Comparison of ENCODE assay signal across 10 cellular contexts in the genomic region with DNA sequence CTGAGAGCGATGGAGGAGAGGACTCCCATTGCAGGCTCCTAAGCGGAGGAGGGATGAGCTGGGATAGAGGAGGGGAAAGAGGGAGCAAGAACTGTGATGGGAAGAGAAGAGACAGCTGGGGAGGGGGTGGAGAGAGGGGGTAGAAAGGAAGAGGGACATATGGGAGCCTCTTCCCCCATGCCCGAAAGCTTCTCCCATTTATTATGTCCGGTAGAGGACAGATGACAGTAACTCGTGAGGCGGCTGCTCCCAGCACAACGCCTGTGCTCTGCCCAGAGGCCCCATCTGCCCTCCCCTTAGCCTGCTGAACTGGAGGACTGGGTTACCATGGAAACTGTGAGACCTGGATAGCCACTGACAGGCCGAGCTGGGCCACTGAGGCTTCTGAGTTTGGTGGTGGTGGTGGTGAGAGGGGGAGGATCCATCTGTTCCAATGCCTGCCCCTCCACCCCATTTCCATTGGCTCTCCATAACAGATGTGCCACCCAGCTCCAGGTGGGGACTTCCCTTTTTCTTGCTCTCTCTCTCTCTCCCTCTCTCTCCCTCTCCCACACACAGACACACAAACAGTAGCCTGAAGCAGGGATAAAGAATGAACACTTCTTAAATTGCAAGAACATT. TPM values are rescaled to one million over a fixed set of nuclear protein-coding genes. Genes with fewer than 3 reads are reported as not detected.
DNase-seq lines count a peak whose midpoint lies in the region; ATAC-seq, FAIRE-seq and TF ChIP-seq lines count a peak whose summit lies in the region.
"Had no signal": no experiment of that assay in that cellular context is flagged by ENCODE, and none has a peak within 500 bp of the region (broad histone marks: within the 10 kb centered on the region; RNA-seq: fewer than 3 reads in every experiment).

No MANE protein-coding gene starts in this region.

- H3K27ac ChIP-seq in mesendoderm (ENCODE audit: low read depth, low read length) (no peak overlapping the region), small intestine (ENCODE audit: low read depth in 1 of 2, low read length in 1 of 2) (no peak overlapping the region), PC-9 (no peak overlapping the region)

- H4K8ac ChIP-seq in mesendoderm (ENCODE audit: low read depth, low read length), result no peak overlapping the region

- no peak overlapping the region for H3K18ac ChIP-seq in mesendoderm (ENCODE audit: low read length)

- no peak overlapping the region for H2BK15ac ChIP-seq in mesendoderm (replicated peaks; ENCODE audit: low read depth)

- intact Hi-C loops in PC-9 (cut with micrococcal nuclease; ENCODE audit: unreplicated experiment), result no loop called here

- no peaks in the 10 kb centered on the region for H3K9me2 ChIP-seq in PC-9 (ENCODE audit: insufficient read depth)

- H3K4me3 Mint-ChIP-seq in WTC11, result peak overlapping the region; percentile 74
- H3K4me3 Mint-ChIP-seq in progenitor cell of endocrine pancreas (ENCODE audit: low read depth), result no peak overlapping the region

- no peaks in the 10 kb centered on the region for H3F3A ChIP-seq in PC-9 (ENCODE audit: insufficient read depth, low read depth)

- H4K5ac ChIP-seq in mesendoderm (ENCODE audit: low read length), result no peak overlapping the region

- H3K4me2 ChIP-seq in mesendoderm (ENCODE audit: low read length) (no peak overlapping the region), PC-9 (no peak overlapping the region)

- H3K36me3 ChIP-seq in mesendoderm (ENCODE audit: control insufficient read depth, insufficient read depth, low read length), result no peaks in the 10 kb centered on the region
- H3K36me3 ChIP-seq in small intestine (ENCODE audit: control insufficient read depth in 2 of 2, insufficient read depth in 2 of 2, low read length in 2 of 2), result no peaks in the 10 kb centered on the region
- no peaks in the 10 kb centered on the region for H3K36me3 ChIP-seq in PC-9 (ENCODE audit: low read depth)

- WGBS in mesendoderm (ENCODE audit: extremely low coverage, insufficient coverage, low lambda C conversion rate), result no CpG with 5 or more reads among the region's 8 CpGs
- 91 to 93% (median 91%) methylated on average over 8 of the region's 8 CpGs for WGBS in small intestine, 3 donors

- H3K9me3 Mint-ChIP-seq in WTC11 (no peaks in the 10 kb centered on the region), progenitor cell of endocrine pancreas (ENCODE audit: low read depth) (no peaks in the 10 kb centered on the region)
- H3K9me3 Mint-ChIP-seq: effector memory CD8-positive, alpha-beta T cell had no signal

- H3K79me2 ChIP-seq in mesendoderm (ENCODE audit: control insufficient read depth, insufficient read depth, low read length) (no peaks in the 10 kb centered on the region), PC-9 (ENCODE audit: low read depth) (no peaks in the 10 kb centered on the region)

- H3K79me1 ChIP-seq in mesendoderm (ENCODE audit: low read length), result no peaks in the 10 kb centered on the region

- no peak overlapping the region for H2AFZ ChIP-seq in PC-9

- TF ChIP-seq CTCF in WTC11 (IDR thresholded peaks at IDR 0.05) (no peak), PC-9 (conservative IDR thresholded peaks at IDR 0.05) (no peak), progenitor cell of endocrine pancreas (IDR thresholded peaks at IDR 0.05; ENCODE audit: unreplicated experiment) (no peak)

- no peaks in the 10 kb centered on the region for H3K9me3 ChIP-seq in small intestine (ENCODE audit: control insufficient read depth, low read depth)
- no peaks in the 10 kb centered on the region for H3K9me3 ChIP-seq in PC-9 (ENCODE audit: insufficient read depth, low read depth)

- H3K27me3 ChIP-seq in mesendoderm (ENCODE audit: insufficient read depth, low read length, poor library complexity), result no peaks in the 10 kb centered on the region
- H3K27me3 ChIP-seq in small intestine (ENCODE audit: control insufficient read depth in 2 of 2, insufficient read depth in 2 of 2, low read length in 2 of 2), result no peaks in the 10 kb centered on the region
- H3K27me3 ChIP-seq in PC-9 (ENCODE audit: insufficient read depth, low read depth), result no peaks in the 10 kb centered on the region

- FAIRE-seq in small intestine (lab: Jason Lieb, UNC), result no peak

- no peak overlapping the region for H3K23ac ChIP-seq in mesendoderm (ENCODE audit: low read length)

- peak; percentile 97 for DNase-seq in DMS 273 treated with DMSO at 0.1 percent for 48 hours (lab: John Stamatoyannopoulos, UW)
- peak; percentile 16 for DNase-seq in MV-4-11 (lab: John Stamatoyannopoulos, UW)
- DNase-seq in WTC11 (ENCODE audit: low spot score), result peak; percentile 65
- DNase-seq in mesendoderm, result peak; percentile 81
- no peak for DNase-seq in small intestine
- DNase-seq in PC-9, result no peak
- DNase-seq in progenitor cell of endocrine pancreas (ENCODE audit: low spot score, unreplicated experiment), result no peak
- DNase-seq: activated gamma-delta T cell treated with Interleukin-2 at 50 U/mL for 16 hours; effector memory CD8-positive, alpha-beta T cell; stimulated activated naive CD8-positive, alpha-beta T cell treated with anti-CD3 and anti-CD28 coated beads, Interleukin-15, Interleukin-2, amounts not matched to agents 100 U/mL and 50 U/mL, for 24 hours had no signal

- no peak overlapping the region for H3K56ac ChIP-seq in mesendoderm (ENCODE audit: low read length)

- H3K36me3 Mint-ChIP-seq in WTC11 (no peaks in the 10 kb centered on the region), progenitor cell of endocrine pancreas (ENCODE audit: insufficient read depth) (no peaks in the 10 kb centered on the region)

- no peak overlapping the region for H3K9ac ChIP-seq in mesendoderm (ENCODE audit: low read length)

- H3K27ac Mint-ChIP-seq in WTC11, result peak overlapping the region; percentile 21
- no peak overlapping the region for H3K27ac Mint-ChIP-seq in progenitor cell of endocrine pancreas

- H3K4me1 ChIP-seq in mesendoderm (ENCODE audit: control insufficient read depth, low read depth, low read length) (peaks cover 9% of the 10 kb centered on the region), small intestine (ENCODE audit: control insufficient read depth in 2 of 2, insufficient read depth in 1 of 2, low read depth in 1 of 2, low read length in 1 of 2) (peaks cover 0 to 14% of the 10 kb centered on the region in 2 donors), PC-9 (replicated peaks; ENCODE audit: insufficient read depth) (peaks cover 10% of the 10 kb centered on the region; the same call in 1 of the 2 replicates)

- no peak overlapping the region for H2BK5ac ChIP-seq in mesendoderm (ENCODE audit: low read length)

- no peaks in the 10 kb centered on the region for H4K20me1 ChIP-seq in PC-9 (ENCODE audit: insufficient read depth)

- ATAC-seq in WTC11, result peak; percentile 63
- ATAC-seq: effector memory CD8-positive, alpha-beta T cell; stimulated activated naive CD8-positive, alpha-beta T cell treated with anti-CD3 and anti-CD28 coated beads, Interleukin-15, Interleukin-2, amounts not matched to agents 100 U/mL and 50 U/mL, for 24 hours had no signal

- POLR2A ChIA-PET in WTC11 (lab: Charles Lee) (interaction anchor here (1.4 to 4.4 kb wide), 3 partner anchors 10 to 28 kb away, joined by 5 to 67 read pairs (median 8); partner anchors contain the start of genes CARMIL3 and PCK2), PC-9 (lab: Charles Lee; ENCODE audit: unreplicated experiment) (interaction anchor here (0.6 kb wide), 1 partner anchor 35 kb away, joined by 4 read pairs; no protein-coding TSS in a partner anchor)

- H3K4ac ChIP-seq in mesendoderm (ENCODE audit: low read depth, low read length), result no peak overlapping the region

- H2BK120ac ChIP-seq in mesendoderm (ENCODE audit: low read depth, low read length), result no peak overlapping the region

- H3K4me3 ChIP-seq in mesendoderm (ENCODE audit: low read length) (no peak overlapping the region), small intestine (ENCODE audit: low read depth in 1 of 2, low read length in 2 of 2) (no peak overlapping the region), PC-9 (no peak overlapping the region)

- no TSS peak for BruUV-seq in PC-9 (replicated peaks; lab: Mats Ljungman, UMichigan)

- H3K4me1 Mint-ChIP-seq in WTC11 (peaks cover 35% of the 10 kb centered on the region), progenitor cell of endocrine pancreas (ENCODE audit: low read depth) (peaks cover 6% of the 10 kb centered on the region)

- no peak overlapping the region for H2AK5ac ChIP-seq in mesendoderm (ENCODE audit: low read length)

- H3K27me3 Mint-ChIP-seq in WTC11 (ENCODE audit: low read depth) (peaks cover 26% of the 10 kb centered on the region), progenitor cell of endocrine pancreas (peaks cover 43% of the 10 kb centered on the region)
- H3K27me3 Mint-ChIP-seq: effector memory CD8-positive, alpha-beta T cell had no signal

- CTCF ChIA-PET in WTC11 (lab: Charles Lee), result interaction anchor here (0.9 to 5.2 kb wide), 12 partner anchors 9 to 163 kb away, joined by 3 to 101 read pairs (median 10); partner anchors contain the start of genes DCAF11, DHRS4, IRF9 and NRL
- CTCF ChIA-PET in PC-9 (lab: Charles Lee), result interaction anchor here (0.6 kb wide), 2 partner anchors 11 to 547 kb away, joined by 3 to 11 read pairs; no protein-coding TSS in a partner anchor

TF ChIP-seq in WTC11, 78 proteins besides CTCF, POLR2A, EP300 and RAD21 (continues in another document):
- no peak for TF ChIP-seq NR2C2 (CRISPR knock-in tag; IDR thresholded peaks at IDR 0.05)

RNA-seq across cellular contexts. Expression of gene CPNE6, which starts 8.3 kb away (rescaled TPM):
- total RNA-seq in WTC11 (2021), result not detected in 3 replicates
- 0.01 TPM for polyA plus RNA-seq in mesendoderm (2013, experiment 1 of 2)
- not detected for polyA plus RNA-seq in mesendoderm (2013, experiment 2 of 2)
- 10 to 100 TPM in 1 of 3 donors, 1 to 10 TPM in 2; 3.3 to 10.7 (median 5.1) TPM for polyA plus RNA-seq in small intestine
- total RNA-seq in PC-9 (2021), result not detected in 2 replicates
- not detected in 2 replicates for total RNA-seq in progenitor cell of endocrine pancreas

RNA-seq across cellular contexts. Expression of gene PCK2, which starts 14.5 kb away (rescaled TPM):
- total RNA-seq in WTC11 (2021), result 51.2 to 67.0 TPM (median 59.2 TPM) in 3 replicates
- 37.5 TPM for polyA plus RNA-seq in mesendoderm (2013, experiment 1 of 2)
- 37.2 TPM for polyA plus RNA-seq in mesendoderm (2013, experiment 2 of 2)
- 100 to 1,000 TPM; 227 to 870 (median 380) TPM for polyA plus RNA-seq in small intestine
- total RNA-seq in PC-9 (2021), result 77.4 and 113 TPM in 2 replicates
- total RNA-seq in progenitor cell of endocrine pancreas, result 29.7 and 34.7 TPM in 2 replicates

RNA-seq across cellular contexts. Expression of gene CARMIL3, which starts 27.8 kb away (rescaled TPM):
- total RNA-seq in WTC11 (2021), result 10.6 to 13.0 TPM (median 11.4 TPM) in 3 replicates
- polyA plus RNA-seq in mesendoderm (2013, experiment 1 of 2), result 2.2 TPM
- 2.3 TPM for polyA plus RNA-seq in mesendoderm (2013, experiment 2 of 2)
- polyA plus RNA-seq in small intestine, result 1 to 10 TPM in 2 of 3 donors, under 1 TPM in 1; 0.81 to 1.4 (median 1.3) TPM
- not detected in 2 replicates for total RNA-seq in PC-9 (2021)
- 4.3 and 4.9 TPM in 2 replicates for total RNA-seq in progenitor cell of endocrine pancreas

RNA-seq across cellular contexts. Expression of gene DCAF11, which starts 34.9 kb away (rescaled TPM):
- 73.6 to 90.2 TPM (median 77.3 TPM) in 3 replicates for total RNA-seq in WTC11 (2021)
- polyA plus RNA-seq in mesendoderm (2013, experiment 1 of 2), result 25.5 TPM
- 23.1 TPM for polyA plus RNA-seq in mesendoderm (2013, experiment 2 of 2)
- polyA plus RNA-seq in small intestine, result 100 to 1,000 TPM in 1 of 3 donors, 10 to 100 TPM in 2; 72.1 to 122 (median 76.3) TPM
- 52.7 and 87.6 TPM in 2 replicates for total RNA-seq in PC-9 (2021)
- total RNA-seq in progenitor cell of endocrine pancreas, result 79.7 and 80.9 TPM in 2 replicates

RNA-seq across cellular contexts. Expression of gene NRL, which starts 35.1 kb away (rescaled TPM):
- total RNA-seq in WTC11 (2021) (1.3 to 2.3 TPM (median 1.6 TPM) in 3 replicates), PC-9 (2021) (1.2 and 2.3 TPM in 2 replicates), progenitor cell of endocrine pancreas (2.3 and 2.8 TPM in 2 replicates)
- polyA plus RNA-seq in mesendoderm (2013, experiment 1 of 2), result 1.2 TPM
- 1.3 TPM for polyA plus RNA-seq in mesendoderm (2013, experiment 2 of 2)
- polyA plus RNA-seq in small intestine, result 1 to 10 TPM; 2.4 to 4.0 (median 2.9) TPM

Comparison
In these comparisons a context has a peak if more than half of its experiments do, and no peak if none do; other contexts are left out.
1. DNase-seq: peak in DMS 273 treated with DMSO at 0.1 percent for 48 hours (single experiment), MV-4-11 (single experiment), WTC11 (single experiment) and mesendoderm (single experiment); none in small intestine (single experiment), PC-9 (0 of 2) and progenitor cell of endocrine pancreas (single experiment).